ENCODE assay signal across 16 cellular contexts in the genomic region with DNA sequence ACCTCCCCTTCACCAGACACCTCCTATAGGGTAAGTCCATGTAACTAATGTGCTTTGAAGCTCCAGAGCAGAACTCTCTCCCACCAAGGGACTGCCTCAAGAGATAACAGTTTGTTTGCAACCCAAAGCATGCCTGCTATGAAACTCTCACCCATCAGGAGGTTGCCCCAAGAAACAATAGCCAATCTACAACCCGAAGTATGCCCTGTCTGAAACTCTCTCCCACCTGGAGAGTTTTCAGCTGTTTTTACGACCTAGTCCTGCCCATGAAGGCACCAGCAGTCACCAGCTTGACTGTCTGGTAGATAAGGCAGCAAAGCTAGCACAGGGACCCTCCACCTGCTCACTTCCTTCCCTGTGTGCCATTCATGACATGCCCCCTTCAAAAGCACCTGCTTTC.
DNase-seq lines count a peak whose midpoint lies in the region; ATAC-seq and TF ChIP-seq lines count a peak whose summit lies in the region.
"Had no signal": no experiment of that assay in that cellular context is flagged by ENCODE, and none has a peak within 500 bp of the region (broad histone marks: within the 10 kb centered on the region; RNA-seq: fewer than 3 reads in every experiment).

No MANE protein-coding gene starts in this region.

- H3K4me3 ChIP-seq in HUES48 (ENCODE audit: low read depth, low read length), result peak overlapping the region; percentile 1; the same call in 1 of the 2 replicates
- no peak overlapping the region for H3K4me3 ChIP-seq in neural progenitor cell

- peaks cover 8% of the 10 kb centered on the region for H3K9me3 Mint-ChIP-seq in neural progenitor cell

- in situ Hi-C loops in ACHN (cut with HindIII; ENCODE audit: low pct_ligation_motif_present, low pct_unique_long_range_greater_than_20kb, low sequenced_read_pairs), result no loop called here

- H3K4me3 Mint-ChIP-seq in neural progenitor cell, result no peak overlapping the region

- H3F3A ChIP-seq in neural progenitor cell (ENCODE audit: low read depth), result peaks cover 15% of the 10 kb centered on the region

- H3K27ac Mint-ChIP-seq in neural progenitor cell, result peak overlapping the region; percentile 42

- H3K27me3 ChIP-seq in HUES48 (ENCODE audit: control insufficient read depth, insufficient read depth, low read length) (no peaks in the 10 kb centered on the region), neural progenitor cell (no peaks in the 10 kb centered on the region)

- H3K4me2 ChIP-seq in neural progenitor cell, result peak overlapping the region; percentile 55

- ATAC-seq in GM21447 (IDR thresholded peaks at IDR 0.05; ENCODE audit: unreplicated experiment), result no peak
- ATAC-seq: HCT116, PC-3 had no signal

- H3K9me3 ChIP-seq in HUES48 (ENCODE audit: control insufficient read depth, insufficient read depth, low read length) (no peaks in the 10 kb centered on the region), neural progenitor cell (ENCODE audit: low read depth) (no peaks in the 10 kb centered on the region)

- peaks cover 63% of the 10 kb centered on the region for H3K4me1 ChIP-seq in HUES48 (ENCODE audit: control insufficient read depth, insufficient read depth, low read length)
- H3K4me1 ChIP-seq in neural progenitor cell, result peaks cover 42% of the 10 kb centered on the region

- H3K27me3 Mint-ChIP-seq in neural progenitor cell (ENCODE audit: insufficient read depth, low read depth), result peaks cover 4% of the 10 kb centered on the region

- DNase-seq in NCI-H69 (lab: John Stamatoyannopoulos, UW), result peak; percentile 70
- DNase-seq in iPS DF 4.7 (ENCODE audit: extremely low read depth, low spot score), result peak; percentile 75
- no peak for DNase-seq in neural progenitor cell (ENCODE audit: low spot score)
- DNase-seq in ACHN, result no peak
- no peak for DNase-seq in LoVo (ENCODE audit: low spot score)
- DNase-seq: AML-193, DND-41, KBM-7, NCI-H1694, NCI-H2081 treated with DMSO at 0.1 percent for 48 hours, PC-3, T-helper 1 cell had no signal

- peaks cover 25% of the 10 kb centered on the region for H3K4me1 Mint-ChIP-seq in neural progenitor cell

- no peaks in the 10 kb centered on the region for H3K79me2 ChIP-seq in neural progenitor cell (ENCODE audit: low read depth)

- H4K20me1 ChIP-seq in neural progenitor cell (ENCODE audit: low read depth), result no peaks in the 10 kb centered on the region

- TF ChIP-seq CTCF in neural progenitor cell (IDR thresholded peaks at IDR 0.05), result no peak

- H2AFZ ChIP-seq in neural progenitor cell (replicated peaks), result no peak overlapping the region

- no peaks in the 10 kb centered on the region for H3K36me3 ChIP-seq in HUES48 (ENCODE audit: control insufficient read depth, insufficient read depth, low read length)
- no peaks in the 10 kb centered on the region for H3K36me3 ChIP-seq in neural progenitor cell

- no peak overlapping the region for H3K9ac ChIP-seq in HUES48 (ENCODE audit: low read depth, low read length)
- no peak overlapping the region for H3K9ac ChIP-seq in neural progenitor cell

- peak overlapping the region; percentile 89 for H3K27ac ChIP-seq in HUES48 (ENCODE audit: low read depth, low read length)
- H3K27ac ChIP-seq in neural progenitor cell, result no peak overlapping the region
- H3K27ac ChIP-seq: C4-2B had no signal

- no peaks in the 10 kb centered on the region for H3K36me3 Mint-ChIP-seq in neural progenitor cell

Comparison
In these comparisons a context has a peak if more than half of its experiments do, and no peak if none do; other contexts are left out.
1. DNase-seq: peak in NCI-H69 (single experiment) and iPS DF 4.7 (single experiment); none in neural progenitor cell (single experiment), ACHN (single experiment) and LoVo (single experiment).